ENCODE assay signal across 1 cellular context in genomic region chr17:68580236-68580903, GRCh38.
TF ChIP-seq lines count a peak whose summit lies in the region.

No MANE protein-coding gene starts in this region.

TF ChIP-seq in HepG2, 621 proteins besides CTCF, POLR2A, EP300 and RAD21 (continued from another document and continues in another):
- peak; percentile 57; the same call in 1 of the 2 replicates for TF ChIP-seq HNF1B (CRISPR knock-in tag; IDR thresholded peaks at IDR 0.05)
- TF ChIP-seq NR2F1 (CRISPR knock-in tag; IDR thresholded peaks at IDR 0.05) = peak; percentile 77 to 86
- peak; percentile 85 for TF ChIP-seq CBFB (CRISPR knock-in tag; IDR thresholded peaks at IDR 0.05)
- no peak; the same call in 1 of the 2 replicates for TF ChIP-seq KLF15 (CRISPR knock-in tag; IDR thresholded peaks at IDR 0.05; ENCODE audit: borderline replicate concordance)
- TF ChIP-seq NKX3-1 (CRISPR knock-in tag; IDR thresholded peaks at IDR 0.05) = peak; percentile 29; the same call in 1 of the 2 replicates
- TF ChIP-seq RNF219 (CRISPR knock-in tag; IDR thresholded peaks at IDR 0.05) = no peak
- TF ChIP-seq CREB1 (IDR thresholded peaks at IDR 0.05) = no peak
- TF ChIP-seq CREB1 (CRISPR knock-in tag; IDR thresholded peaks at IDR 0.05) = peak; percentile 69
- TF ChIP-seq BHLHE40 (IDR thresholded peaks at IDR 0.05; ENCODE audit: low read length) = no peak
- TF ChIP-seq SIX4 (CRISPR knock-in tag; IDR thresholded peaks at IDR 0.05) = peak; percentile 51; the same call in 1 of the 2 replicates
- TF ChIP-seq ZBTB25 (CRISPR knock-in tag; IDR thresholded peaks at IDR 0.05) = peak; percentile 82
- peak; percentile 34; the same call in 1 of the 3 replicates for TF ChIP-seq MXI1 (IDR thresholded peaks at IDR 0.05; ENCODE audit: borderline replicate concordance, low read depth, low read length)
- TF ChIP-seq CREM (IDR thresholded peaks at IDR 0.05) = peak; percentile 67
- no peak for TF ChIP-seq CREM (CRISPR knock-in tag; IDR thresholded peaks at IDR 0.05)
- TF ChIP-seq MIXL1 (CRISPR knock-in tag; IDR thresholded peaks at IDR 0.05) = peak; percentile 42
- no peak for TF ChIP-seq ONECUT2 (CRISPR knock-in tag; IDR thresholded peaks at IDR 0.05)
- 0 out of 2 replicates have a peak, but pooled peaks have one; percentile 24 for TF ChIP-seq HNF4G (IDR thresholded peaks at IDR 0.05; ENCODE audit: borderline replicate concordance, low read depth, low read length)
- TF ChIP-seq HNF4G (CRISPR knock-in tag; IDR thresholded peaks at IDR 0.05; ENCODE audit: borderline replicate concordance, low read depth) = no peak
- peak; percentile 42 for TF ChIP-seq PATZ1 (CRISPR knock-in tag; IDR thresholded peaks at IDR 0.05)
- TF ChIP-seq TCF7 (IDR thresholded peaks at IDR 0.05; ENCODE audit: low read depth) = peak; percentile 51; the same call in 1 of the 2 replicates
- TF ChIP-seq ZNF710 (CRISPR knock-in tag; IDR thresholded peaks at IDR 0.05; ENCODE audit: borderline replicate concordance) = peak; percentile 79; the same call in 1 of the 2 replicates
- peak; percentile 99 for TF ChIP-seq RARA (CRISPR knock-in tag; IDR thresholded peaks at IDR 0.05)
- TF ChIP-seq PHF21A (CRISPR knock-in tag; IDR thresholded peaks at IDR 0.05) = peak; percentile 36; the same call in 1 of the 2 replicates
- TF ChIP-seq ZNF644 (CRISPR knock-in tag; IDR thresholded peaks at IDR 0.05; ENCODE audit: low read depth) = peak; percentile 82
- peak; percentile 67; the same call in 1 of the 2 replicates for TF ChIP-seq ZNF142 (CRISPR knock-in tag; IDR thresholded peaks at IDR 0.05)
- peak; percentile 69 for TF ChIP-seq HMGXB3 (CRISPR knock-in tag; IDR thresholded peaks at IDR 0.05; ENCODE audit: borderline replicate concordance)
- peak; percentile 99 for TF ChIP-seq NCOA2 (CRISPR knock-in tag; IDR thresholded peaks at IDR 0.05)
- TF ChIP-seq PAXIP1 (CRISPR knock-in tag; conservative IDR thresholded peaks at IDR 0.05) = peak; percentile 78
- no peak for TF ChIP-seq ZNF782 (CRISPR knock-in tag; IDR thresholded peaks at IDR 0.05; ENCODE audit: borderline replicate concordance)
- TF ChIP-seq STAT5B (CRISPR knock-in tag; IDR thresholded peaks at IDR 0.05) = no peak
